In genomic region chr4:118883861-118884260, GRCh38 we compare ENCODE assay signal across 20 cellular contexts. TPM values are rescaled to one million over a fixed set of nuclear protein-coding genes. Genes with fewer than 3 reads are reported as not detected.
DNase-seq lines count a peak whose midpoint lies in the region; ATAC-seq and TF ChIP-seq lines count a peak whose summit lies in the region.
"Had no signal": no experiment of that assay in that cellular context is flagged by ENCODE, and none has a peak within 500 bp of the region (broad histone marks: within the 10 kb centered on the region; RNA-seq: fewer than 3 reads in every experiment).

No MANE protein-coding gene starts in this region.

- H3K36me3 Mint-ChIP-seq in T-cell, result peaks cover 3% of the 10 kb centered on the region

- no peak overlapping the region for H3K4me3 Mint-ChIP-seq in T-cell
- H3K4me3 Mint-ChIP-seq: B cell; effector memory CD8-positive, alpha-beta T cell; naive thymus-derived CD8-positive, alpha-beta T cell had no signal

- TF ChIP-seq POLR2A in Peyer's patch (IDR thresholded peaks at IDR 0.05), result no peak

- H3K4me3 ChIP-seq in AG04450 (ENCODE audit: low read depth, low read length) (no peak overlapping the region), fibroblast of mammary gland (ENCODE audit: control insufficient read depth, low read depth, low read length) (no peak overlapping the region), Peyer's patch (no peak overlapping the region)
- H3K4me3 ChIP-seq: body of pancreas had no signal

- ATAC-seq in HG02610 (IDR thresholded peaks at IDR 0.05; ENCODE audit: unreplicated experiment) (no peak), HG02840 (IDR thresholded peaks at IDR 0.05; ENCODE audit: low FRiP score, unreplicated experiment) (no peak), T-cell (replicated peaks in 1 of 4) (no peak)
- ATAC-seq: body of pancreas; effector memory CD8-positive, alpha-beta T cell; naive thymus-derived CD8-positive, alpha-beta T cell had no signal

- H3K27me3 ChIP-seq in AG04450 (ENCODE audit: control insufficient read depth, insufficient read depth, low read length) (no peaks in the 10 kb centered on the region), Peyer's patch (no peaks in the 10 kb centered on the region)
- H3K27me3 ChIP-seq: body of pancreas had no signal

- H3K36me3 ChIP-seq in Peyer's patch, result no peaks in the 10 kb centered on the region

- peaks cover 14 to 23% of the 10 kb centered on the region in 2 donors for H3K27me3 Mint-ChIP-seq in T-cell

- no peak overlapping the region for H3K27ac ChIP-seq in AG04450 (ENCODE audit: low read depth, low read length)
- no peak overlapping the region for H3K27ac ChIP-seq in Peyer's patch
- H3K27ac ChIP-seq: body of pancreas had no signal

- TF ChIP-seq CTCF in AG04450 (IDR thresholded peaks at IDR 0.05; ENCODE audit: low read depth, low read length), result peak; percentile 30; the same call in 1 of the 2 replicates
- TF ChIP-seq CTCF in GM12873 (IDR thresholded peaks at IDR 0.05; ENCODE audit: insufficient read depth, low read depth, low read length, missing control alignments), result peak; percentile 14
- TF ChIP-seq CTCF in fibroblast of mammary gland (conservative IDR thresholded peaks at IDR 0.05; ENCODE audit: control insufficient read depth, insufficient read depth, low read depth, low read length), result peak; percentile 34
- TF ChIP-seq CTCF in Peyer's patch (IDR thresholded peaks at IDR 0.05), result peak in 1 of 6 experiments; percentile 4

- DNase-seq in AG04450 (ENCODE audit: low read depth, low spot score), result no peak
- peak; percentile 32 for DNase-seq in OCI-M1 (lab: John Stamatoyannopoulos, UW)
- no peak for DNase-seq in fibroblast of mammary gland (ENCODE audit: low read depth)
- no peak for DNase-seq in Peyer's patch
- no peak for DNase-seq in T-cell
- DNase-seq: activated CD8-positive, alpha-beta memory T cell treated with anti-CD3 and anti-CD28 coated beads for 24 hours; activated effector memory CD4-positive, alpha-beta T cell treated with anti-CD3 and anti-CD28 coated beads, Interleukin-2, amount 50 U/mL, for 16 hours; body of pancreas; DMS79 treated with DMSO at 0.1 percent for 48 hours; effector memory CD8-positive, alpha-beta T cell; glutamatergic neuron; KBM-7; naive thymus-derived CD8-positive, alpha-beta T cell; NCI-H2029; NCI-H774; SHP77 treated with DMSO at 0.1 percent for 48 hours had no signal

- peaks cover 8 to 10% (median 10%) of the 10 kb centered on the region in 3 donors for H3K4me1 Mint-ChIP-seq in T-cell

- H3K9me3 ChIP-seq in AG04450 (ENCODE audit: control insufficient read depth, insufficient read depth, low read length) (no peaks in the 10 kb centered on the region; the same call in 1 of the 2 replicates), Peyer's patch (no peaks in the 10 kb centered on the region)
- H3K9me3 ChIP-seq: body of pancreas had no signal

- no peak overlapping the region for H3K27ac Mint-ChIP-seq in T-cell
- H3K27ac Mint-ChIP-seq: B cell; effector memory CD8-positive, alpha-beta T cell; naive thymus-derived CD8-positive, alpha-beta T cell had no signal

- peaks cover 0 to 4% (median 4%) of the 10 kb centered on the region in 3 donors for H3K9me3 Mint-ChIP-seq in T-cell

- peaks cover 0 to 6% (median 2%) of the 10 kb centered on the region in 4 donors for H3K4me1 ChIP-seq in Peyer's patch

- POLR2A ChIA-PET in AG04450 (lab: Yijun Ruan, JAX) (no interaction called here), T-cell (lab: Charles Lee) (no interaction called here)

- CTCF ChIA-PET in AG04450 (lab: Charles Lee), result interaction anchor here (0.7 to 2.1 kb wide), 9 partner anchors 8 to 47 kb away, joined by 3 to 7 read pairs (median 3); no protein-coding TSS in a partner anchor
- CTCF ChIA-PET in T-cell (lab: Charles Lee), result no interaction called here

RNA-seq across cellular contexts. Expression of gene SYNPO2, which starts 4.8 kb away (rescaled TPM):
- polyA plus RNA-seq in AG04450 (2011; rRNA removed), result 4.8 and 5.1 TPM in 2 replicates
- polyA minus RNA-seq in AG04450 (2011; rRNA and poly(A)+ RNA removed), result 13.6 and 15.2 TPM in 2 replicates
- total RNA-seq in Peyer's patch (10 to 100 TPM; 24.9 to 77.6 (median 41.1) TPM), T-cell (1 to 10 TPM in 3 of 5 donors, under 1 TPM in 2; 0.21 to 1.6 (median 1.2) TPM)

RNA-seq across cellular contexts. Expression of gene SEC24D, which starts 47.9 kb away (rescaled TPM):
- 113 and 154 TPM in 2 replicates for polyA plus RNA-seq in AG04450 (2011; rRNA removed)
- 146 and 183 TPM in 2 replicates for polyA minus RNA-seq in AG04450 (2011; rRNA and poly(A)+ RNA removed)
- 100 to 1,000 TPM in 1 of 4 donors, 10 to 100 TPM in 3; 52.8 to 117 (median 76.0) TPM for total RNA-seq in Peyer's patch
- 10 to 100 TPM; 17.0 to 32.3 (median 21.7) TPM for total RNA-seq in T-cell

Comparison
In these comparisons a context has a peak if more than half of its experiments do, and no peak if none do; other contexts are left out.
1. RNA of gene SYNPO2, which starts 4.8 kb away (total RNA-seq): 24.9 to 77.6 TPM in Peyer's patch; 0.21 to 1.6 TPM in T-cell; every median in the first group is over 4 times any median in the second.